ENCODE assay signal across 26 cellular contexts in genomic region chr9:124485936-124486335, GRCh38. TPM values are rescaled to one million over a fixed set of nuclear protein-coding genes. Genes with fewer than 3 reads are reported as not detected.
DNase-seq lines count a peak whose midpoint lies in the region; ATAC-seq, FAIRE-seq and TF ChIP-seq lines count a peak whose summit lies in the region.
"Had no signal": no experiment of that assay in that cellular context is flagged by ENCODE, and none has a peak within 500 bp of the region (broad histone marks: within the 10 kb centered on the region; RNA-seq: fewer than 3 reads in every experiment).

No MANE protein-coding gene starts in this region.

- TF ChIP-seq CTCF in right atrium auricular region (IDR thresholded peaks at IDR 0.05) = no peak
- no peak for TF ChIP-seq CTCF in HepG2 (CRISPR knock-in tag; IDR thresholded peaks at IDR 0.05)
- TF ChIP-seq CTCF in right lobe of liver (IDR thresholded peaks at IDR 0.05) = no peak
- TF ChIP-seq CTCF in body of pancreas (IDR thresholded peaks at IDR 0.05) = no peak

- H3K4me2 ChIP-seq in HepG2 (ENCODE audit: low read depth, low read length) (no peak overlapping the region), neuronal stem cell (ENCODE audit: insufficient read depth, low read length, poor library complexity, severe bottlenecking) (no peak overlapping the region)
- H3K4me2 ChIP-seq: BLaER1 treated with 17β-estradiol and CSF1 and Interleukin-3, amounts not matched to agents 10 nM and 100 nM had no signal

- H3K4ac ChIP-seq in neuronal stem cell (ENCODE audit: low read length) = no peak overlapping the region

- 81% methylated on average over 5 of the region's 15 CpGs for WGBS in HepG2 (ENCODE audit: low lambda C conversion rate)
- 40% methylated on average over 1 of the region's 15 CpGs for WGBS in right lobe of liver (ENCODE audit: insufficient coverage, low coverage, low lambda C conversion rate, missing lambda C conversion rate)
- no CpG with 5 or more reads among the region's 15 CpGs for whole genome bisulfite sequencing in neuronal stem cell (ENCODE audit: extremely low coverage in 2 of 2, insufficient read length in 2 of 2, insufficient replicate concordance in 1 of 2), 2 donors
- WGBS in body of pancreas, 2 donors = 51% methylated on average over 15 of the region's 15 CpGs; no CpG with 5 or more reads in 1 of the 2 donors

- no peaks in the 10 kb centered on the region for H3K36me3 ChIP-seq in right atrium auricular region
- peaks cover 1 to 2% of the 10 kb centered on the region in 2 experiments; a peak in 3 of 5 replicates for H3K36me3 ChIP-seq in HepG2 (replicated peaks in 1 of 2; ENCODE audit: control insufficient read depth in 1 of 2, insufficient read depth in 2 of 2, low read length in 2 of 2)
- H3K36me3 ChIP-seq in right lobe of liver = no peaks in the 10 kb centered on the region
- H3K36me3 ChIP-seq in neuronal stem cell (replicated peaks in 1 of 2; ENCODE audit: control insufficient read depth in 2 of 2, insufficient read depth in 2 of 2, low read length in 2 of 2) = no peaks in the 10 kb centered on the region
- H3K36me3 ChIP-seq in body of pancreas (replicated peaks in 1 of 2; ENCODE audit: insufficient read depth in 1 of 2, low read depth in 2 of 2) = no peaks in the 10 kb centered on the region
- H3K36me3 ChIP-seq: BE2C; BLaER1 treated with 17β-estradiol and CSF1 and Interleukin-3, amounts not matched to agents 10 nM and 100 nM; HAP-1 had no signal

- no peak overlapping the region for H3K23ac ChIP-seq in neuronal stem cell (ENCODE audit: low read depth, low read length, poor library complexity)

- H3K79me1 ChIP-seq in neuronal stem cell (ENCODE audit: low read depth, low read length) = no peaks in the 10 kb centered on the region

- TF ChIP-seq EP300 in HepG2 (IDR thresholded peaks at IDR 0.05; ENCODE audit: low read depth in 2 of 2, low read length in 2 of 2) (no peak), HepG2 (CRISPR knock-in tag; IDR thresholded peaks at IDR 0.05; ENCODE audit: borderline replicate concordance) (no peak)

- H3K27ac ChIP-seq in right atrium auricular region (no peak overlapping the region), HepG2 (ENCODE audit: extremely low read length, insufficient read depth, low read length) (no peak overlapping the region), right lobe of liver (no peak overlapping the region), neuronal stem cell (replicated peaks; ENCODE audit: low read length) (no peak overlapping the region), body of pancreas (no peak overlapping the region)
- H3K27ac ChIP-seq: 22Rv1; BLaER1 treated with 17β-estradiol and CSF1 and Interleukin-3, amounts not matched to agents 10 nM and 100 nM had no signal

- peak overlapping the region; percentile 52 for H2BK15ac ChIP-seq in neuronal stem cell (ENCODE audit: low read length)

- no peak overlapping the region for H4K91ac ChIP-seq in neuronal stem cell (ENCODE audit: low read depth, low read length, poor library complexity)

- H4K8ac ChIP-seq in neuronal stem cell (ENCODE audit: low read depth, low read length) = no peak overlapping the region

- no peaks in the 10 kb centered on the region for H3K4me1 ChIP-seq in right atrium auricular region
- peaks cover 1% of the 10 kb centered on the region; the same call in 1 of the 2 replicates for H3K4me1 ChIP-seq in HepG2 (ENCODE audit: insufficient read depth, low read length)
- no peaks in the 10 kb centered on the region for H3K4me1 ChIP-seq in right lobe of liver
- H3K4me1 ChIP-seq in neuronal stem cell (ENCODE audit: control insufficient read depth in 2 of 2, insufficient read depth in 1 of 2, low read depth in 1 of 2, low read length in 2 of 2) = peaks cover 8 to 36% of the 10 kb centered on the region in 2 donors
- H3K4me1 ChIP-seq in body of pancreas = no peaks in the 10 kb centered on the region
- H3K4me1 ChIP-seq: BE2C, HAP-1 had no signal

- H3K27me3 ChIP-seq in right atrium auricular region (no peaks in the 10 kb centered on the region), HepG2 (ENCODE audit: control insufficient read depth in 1 of 2, insufficient read depth in 2 of 2, low read length in 2 of 2) (no peaks in the 10 kb centered on the region), right lobe of liver (no peaks in the 10 kb centered on the region), neuronal stem cell (ENCODE audit: control insufficient read depth in 3 of 3, insufficient read depth in 3 of 3, low read depth in 1 of 3, low read length in 3 of 3) (peaks cover 0 to 89% (median 0%) of the 10 kb centered on the region in 3 experiments), body of pancreas (no peaks in the 10 kb centered on the region)
- H3K27me3 ChIP-seq: BE2C; BLaER1 treated with 17β-estradiol and CSF1 and Interleukin-3, amounts not matched to agents 10 nM and 100 nM had no signal

- no peak overlapping the region for H3K4me3 ChIP-seq in right atrium auricular region
- no peak overlapping the region for H3K4me3 ChIP-seq in HepG2 (replicated peaks in 1 of 3; ENCODE audit: insufficient read depth in 1 of 3, low read depth in 2 of 3, low read length in 3 of 3)
- no peak overlapping the region for H3K4me3 ChIP-seq in right lobe of liver
- no peak overlapping the region for H3K4me3 ChIP-seq in neuronal stem cell (ENCODE audit: low read length in 2 of 2)
- H3K4me3 ChIP-seq in body of pancreas = no peak overlapping the region
- H3K4me3 ChIP-seq: BLaER1 treated with 17β-estradiol and CSF1 and Interleukin-3, amounts not matched to agents 10 nM and 100 nM; GM23338; HAP-1 had no signal

- no TSS peak for BruUV-seq in HepG2 (replicated peaks; lab: Mats Ljungman, UMichigan)

- H2BK5ac ChIP-seq in neuronal stem cell (ENCODE audit: low read length) = peak overlapping the region; percentile 0

- H2BK12ac ChIP-seq in neuronal stem cell (ENCODE audit: low read length) = peak overlapping the region; percentile 24

- H4K20me1 ChIP-seq in HepG2 (ENCODE audit: insufficient read depth, low read length) = no peaks in the 10 kb centered on the region
- H4K20me1 ChIP-seq: BLaER1 treated with 17β-estradiol and CSF1 and Interleukin-3, amounts not matched to agents 10 nM and 100 nM had no signal

- intact Hi-C loops in Right ventricle myocardium inferior (cut with DNase I) (no loop called here), HepG2 (cut with micrococcal nuclease; ENCODE audit: unreplicated experiment) (no loop called here), right lobe of liver (cut with DNase I) (no loop called here), body of pancreas (cut with DNase I) (no loop called here)

- no peak for ATAC-seq in Right ventricle myocardium inferior
- no peak for ATAC-seq in HepG2
- no peak for ATAC-seq in right lobe of liver
- ATAC-seq in body of pancreas = no peak
- ATAC-seq: GM23338 had no signal

- H3K79me2 ChIP-seq in HepG2 (ENCODE audit: insufficient read depth, low read length) = no peaks in the 10 kb centered on the region

- POLR2A ChIA-PET in HepG2 (lab: Yijun Ruan, JAX) = no interaction called here

- H2AFZ ChIP-seq in HepG2 (ENCODE audit: low read length) (no peak overlapping the region), neuronal stem cell (ENCODE audit: low read length) (no peak overlapping the region)
- H2AFZ ChIP-seq: GM23338 had no signal

- FAIRE-seq in HepG2 (lab: Jason Lieb, UNC) = no peak
- FAIRE-seq: A204.1, D721Med, GM12891, GM18507, H54 had no signal

- in situ Hi-C loops in HepG2 (cut with HindIII; ENCODE audit: extremely low pct_ligation_motif_present, low pct_unique_long_range_greater_than_20kb) = no loop called here

- CTCF ChIA-PET in HepG2 (lab: Yijun Ruan, JAX; ENCODE audit: low intra/inter-chr PET ratio, low total read pairs) = no interaction called here

- H2AK5ac ChIP-seq in neuronal stem cell (ENCODE audit: low read depth, low read length) = peak overlapping the region; percentile 68

- H3K9me3 ChIP-seq in right atrium auricular region (no peaks in the 10 kb centered on the region), HepG2 (ENCODE audit: low read length) (no peaks in the 10 kb centered on the region), right lobe of liver (no peaks in the 10 kb centered on the region), neuronal stem cell (replicated peaks in 1 of 2; ENCODE audit: control insufficient read depth in 2 of 2, insufficient read depth in 1 of 2, low read depth in 1 of 2, low read length in 2 of 2) (peaks cover 0 to 1% of the 10 kb centered on the region in 2 donors), body of pancreas (no peaks in the 10 kb centered on the region)
- H3K9me3 ChIP-seq: BE2C; BLaER1 treated with 17β-estradiol and CSF1 and Interleukin-3, amounts not matched to agents 10 nM and 100 nM; HAP-1 had no signal

- TF ChIP-seq POLR2A in HepG2 (IDR thresholded peaks at IDR 0.05; ENCODE audit: insufficient read depth in 1 of 2, low read depth in 2 of 2, low read length in 2 of 2) (no peak), right lobe of liver (IDR thresholded peaks at IDR 0.05) (no peak), body of pancreas (IDR thresholded peaks at IDR 0.05) (no peak)

- no peak overlapping the region for H2BK120ac ChIP-seq in neuronal stem cell (ENCODE audit: low read depth, low read length)

- no peak for TF ChIP-seq RAD21 in HepG2 (CRISPR knock-in tag; IDR thresholded peaks at IDR 0.05)

- peak; percentile 39 for DNase-seq in Right ventricle myocardium inferior (ENCODE audit: missing footprints)
- DNase-seq in right atrium auricular region (ENCODE audit: low spot score) = no peak
- DNase-seq in HepG2 (ENCODE audit: low spot score) = no peak
- DNase-seq in right lobe of liver = no peak
- DNase-seq in neuronal stem cell (ENCODE audit: low spot score) = no peak
- no peak for DNase-seq in body of pancreas
- DNase-seq in NCI-H748 (lab: John Stamatoyannopoulos, UW; ENCODE audit: unreplicated experiment) = no peak
- DNase-seq: BE2C; CD4-positive, alpha-beta T cell; CD8-positive, alpha-beta memory T cell; DMS 273 treated with DMSO at 0.1 percent for 48 hours; DMS79; EL; GDM1; HFFc6 had no signal

- no peak overlapping the region for H3K14ac ChIP-seq in neuronal stem cell (ENCODE audit: low read length)

- H3K9ac ChIP-seq in HepG2 (ENCODE audit: insufficient read depth, low read depth, low read length) = no peak overlapping the region
- no peak overlapping the region for H3K9ac ChIP-seq in neuronal stem cell (ENCODE audit: low read depth, low read length, poor library complexity)
- H3K9ac ChIP-seq: BLaER1 treated with 17β-estradiol and CSF1 and Interleukin-3, amounts not matched to agents 10 nM and 100 nM had no signal

- peak overlapping the region; percentile 92 for H3K18ac ChIP-seq in neuronal stem cell (ENCODE audit: low read length)

RNA-seq across cellular contexts. Expression of gene NR5A1, which starts 21.3 kb away (rescaled TPM):
- total RNA-seq in Right ventricle myocardium inferior = not detected
- not detected for total RNA-seq in right atrium auricular region
- 38.8 and 44.7 TPM in 2 replicates for total RNA-seq in HepG2 (2016; rRNA removed; fragmentation: Illumina TruSeq; extraction: Trizol)
- total RNA-seq in HepG2 (2016; cell fraction: cytosol; rRNA removed; fragmentation: Illumina TruSeq; extraction: Trizol; ENCODE audit: low read depth) = 7.2 and 7.8 TPM in 2 replicates
- 32.3 and 46.7 TPM in 2 replicates for total RNA-seq in HepG2 (2016; cell fraction: insoluble cytoplasmic fraction; rRNA removed; fragmentation: Illumina TruSeq; extraction: Trizol)
- total RNA-seq in HepG2 (2016; cell fraction: membrane; rRNA removed; fragmentation: Illumina TruSeq; extraction: Trizol) = 22.5 and 25.3 TPM in 2 replicates
- total RNA-seq in HepG2 (2016; cell fraction: nucleus; rRNA removed; fragmentation: Illumina TruSeq; extraction: Trizol) = 26.4 and 32.4 TPM in 2 replicates
- polyA plus RNA-seq in HepG2 (2011; rRNA removed) = 28.9 and 43.2 TPM in 2 replicates
- polyA plus RNA-seq in HepG2 (2011; cell fraction: cytosol; rRNA removed) = 25.4 and 37.8 TPM in 2 replicates
- 82.6 and 84.5 TPM in 2 replicates for polyA plus RNA-seq in HepG2 (2011; cell fraction: nucleus; rRNA removed)
- 22.4 and 32.6 TPM in 2 replicates for polyA plus RNA-seq in HepG2 (2012)
- polyA plus RNA-seq in HepG2 (2016; cell fraction: cytosol; fragmentation: Illumina TruSeq; extraction: Trizol; ENCODE audit: low read depth) = 6.7 and 7.0 TPM in 2 replicates
- 34.3 and 43.6 TPM in 2 replicates for polyA plus RNA-seq in HepG2 (2016; cell fraction: insoluble cytoplasmic fraction; fragmentation: Illumina TruSeq; extraction: Trizol; ENCODE audit: low read depth)
- polyA plus RNA-seq in HepG2 (2016; cell fraction: membrane; fragmentation: Illumina TruSeq; extraction: Trizol; ENCODE audit: low read depth) = 17.4 and 17.9 TPM in 2 replicates
- 59.8 and 63.0 TPM in 2 replicates for polyA plus RNA-seq in HepG2 (2016; cell fraction: nucleus; fragmentation: Illumina TruSeq; extraction: Trizol; ENCODE audit: insufficient read depth, low read depth)
- polyA minus RNA-seq in HepG2 (2011; rRNA and poly(A)+ RNA removed; ENCODE audit: low replicate concordance) = 75.6 TPM in 1 of 2 replicates, not detected in the other
- polyA minus RNA-seq in HepG2 (2011; cell fraction: cytosol; rRNA and poly(A)+ RNA removed) = 33.2 and 39.7 TPM in 2 replicates
- 18.8 and 21.6 TPM in 2 replicates for polyA minus RNA-seq in HepG2 (2011; cell fraction: nucleus; rRNA and poly(A)+ RNA removed)
- under 1 TPM in 1 of 6 experiments, not detected in 5; 0.26 TPM for total RNA-seq in right lobe of liver
- 0.33 TPM for polyA plus RNA-seq in neuronal stem cell (2013, experiment 1 of 2)
- 0.30 TPM for polyA plus RNA-seq in neuronal stem cell (2013, experiment 2 of 2)
- total RNA-seq in body of pancreas = not detected
- total RNA-seq: CD4-positive, alpha-beta T cell; CD8-positive, alpha-beta memory T cell; HFFc6 had no signal
- polyA plus RNA-seq: AG04450; CD14-positive monocyte; CD8-positive, alpha-beta memory T cell; GM23338 had no signal

RNA-seq across cellular contexts. Expression of gene ADGRD2, which starts 35.7 kb away (rescaled TPM):
- total RNA-seq in Right ventricle myocardium inferior (not detected), right atrium auricular region (not detected), HepG2 (2016; rRNA removed; fragmentation: Illumina TruSeq; extraction: Trizol) (not detected in 2 replicates), right lobe of liver (not detected), body of pancreas (not detected)
- not detected in 2 replicates for total RNA-seq in HepG2 (2016; cell fraction: cytosol; rRNA removed; fragmentation: Illumina TruSeq; extraction: Trizol; ENCODE audit: low read depth)
- total RNA-seq in HepG2 (2016; cell fraction: insoluble cytoplasmic fraction; rRNA removed; fragmentation: Illumina TruSeq; extraction: Trizol) = not detected in 2 replicates
- total RNA-seq in HepG2 (2016; cell fraction: membrane; rRNA removed; fragmentation: Illumina TruSeq; extraction: Trizol) = not detected in 2 replicates
- total RNA-seq in HepG2 (2016; cell fraction: nucleus; rRNA removed; fragmentation: Illumina TruSeq; extraction: Trizol) = not detected in 2 replicates
- not detected in 2 replicates for polyA plus RNA-seq in HepG2 (2011; rRNA removed)
- not detected in 2 replicates for polyA plus RNA-seq in HepG2 (2011; cell fraction: cytosol; rRNA removed)
- polyA plus RNA-seq in HepG2 (2011; cell fraction: nucleus; rRNA removed) = not detected in 2 replicates
- polyA plus RNA-seq in HepG2 (2012) = not detected in 2 replicates
- polyA plus RNA-seq in HepG2 (2016; cell fraction: cytosol; fragmentation: Illumina TruSeq; extraction: Trizol; ENCODE audit: low read depth) = not detected in 2 replicates
- polyA plus RNA-seq in HepG2 (2016; cell fraction: insoluble cytoplasmic fraction; fragmentation: Illumina TruSeq; extraction: Trizol; ENCODE audit: low read depth) = not detected in 2 replicates
- polyA plus RNA-seq in HepG2 (2016; cell fraction: membrane; fragmentation: Illumina TruSeq; extraction: Trizol; ENCODE audit: low read depth) = not detected in 2 replicates
- polyA plus RNA-seq in HepG2 (2016; cell fraction: nucleus; fragmentation: Illumina TruSeq; extraction: Trizol; ENCODE audit: insufficient read depth, low read depth) = not detected in 2 replicates
- not detected in 2 replicates for polyA minus RNA-seq in HepG2 (2011; rRNA and poly(A)+ RNA removed; ENCODE audit: low replicate concordance)
- polyA minus RNA-seq in HepG2 (2011; cell fraction: cytosol; rRNA and poly(A)+ RNA removed) = not detected in 2 replicates
- not detected in 2 replicates for polyA minus RNA-seq in HepG2 (2011; cell fraction: nucleus; rRNA and poly(A)+ RNA removed)
- polyA plus RNA-seq in neuronal stem cell (2013, experiment 1 of 2) = 0.54 TPM
- polyA plus RNA-seq in neuronal stem cell (2013, experiment 2 of 2) = 0.58 TPM
- total RNA-seq: CD4-positive, alpha-beta T cell; CD8-positive, alpha-beta memory T cell; HFFc6 had no signal
- polyA plus RNA-seq: AG04450; CD14-positive monocyte; CD8-positive, alpha-beta memory T cell had no signal
